ENCODE assay signal across 10 cellular contexts in the genomic region with DNA sequence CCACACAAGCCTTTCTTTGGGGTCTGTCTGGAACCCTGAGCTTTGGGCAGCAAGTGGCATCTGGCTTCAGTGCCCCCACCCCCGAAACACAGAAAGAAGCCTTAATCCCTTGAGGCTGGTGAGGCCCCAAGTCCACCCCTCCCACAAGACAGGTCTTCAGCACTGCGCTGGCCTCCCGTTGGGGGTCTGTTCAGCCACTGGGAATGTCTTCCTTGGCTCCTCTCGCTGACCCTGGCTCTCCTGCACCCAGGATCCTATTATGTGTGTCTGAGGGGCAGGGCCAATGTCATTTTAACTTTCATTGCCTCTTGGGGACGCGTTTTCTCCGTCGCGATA. TPM values are rescaled to one million over a fixed set of nuclear protein-coding genes. Genes with fewer than 3 reads are reported as not detected.
A peak's percentile ranks its signal among the peaks of the same experiment; 100 is the strongest.
DNase-seq lines count a peak whose midpoint lies in the region; ATAC-seq and TF ChIP-seq lines count a peak whose summit lies in the region.
"Had no signal": no experiment of that assay in that cellular context is flagged by ENCODE, and none has a peak within 500 bp of the region (broad histone marks: within the 10 kb centered on the region; RNA-seq: fewer than 3 reads in every experiment).

No MANE protein-coding gene starts in this region.

- peaks cover 35% of the 10 kb centered on the region for H3K4me1 Mint-ChIP-seq in activated T-cell treated with anti-CD3 and anti-CD28 coated beads, Interleukin-2, amount 50 U/mL, for 72 hours (ENCODE audit: low read depth)
- H3K4me1 Mint-ChIP-seq in memory B cell, result peaks cover 18% of the 10 kb centered on the region

- TF ChIP-seq POLR2A in tibial nerve (IDR thresholded peaks at IDR 0.05), result no peak

- peak overlapping the region; percentile 78 to 93 for H3K4me3 Mint-ChIP-seq in activated T-cell treated with anti-CD3 and anti-CD28 coated beads, Interleukin-2, amount 50 U/mL, for 72 hours
- peak overlapping the region; percentile 83 for H3K4me3 Mint-ChIP-seq in memory B cell

- no peak for TF ChIP-seq EP300 in tibial nerve (IDR thresholded peaks at IDR 0.05)

- no peak for DNase-seq in activated T-cell treated with anti-CD3 and anti-CD28 coated beads, Interleukin-2, amount 50 U/mL, for 72 hours
- no peak for DNase-seq in activated T-cell treated with anti-CD3 and anti-CD28 coated beads, Interleukin-2, amount 50 U/mL, for 48 hours
- DNase-seq in astrocyte of the cerebellum (ENCODE audit: low read depth) (no peak), memory B cell (ENCODE audit: low spot score in 2 of 2) (no peak), tibial nerve (ENCODE audit: low spot score in 2 of 2) (no peak), SW480 (ENCODE audit: low spot score) (no peak), NCI-H2029 (lab: John Stamatoyannopoulos, UW) (no peak)

- H3K27me3 ChIP-seq in tibial nerve, result no peaks in the 10 kb centered on the region

- H3K27me3 Mint-ChIP-seq in activated T-cell treated with anti-CD3 and anti-CD28 coated beads, Interleukin-2, amount 50 U/mL, for 72 hours (ENCODE audit: low read depth), result no peaks in the 10 kb centered on the region
- peaks cover 10% of the 10 kb centered on the region for H3K27me3 Mint-ChIP-seq in memory B cell

- ATAC-seq in activated T-cell treated with anti-CD3 and anti-CD28 coated beads, Interleukin-2, amount 50 U/mL, for 72 hours (replicated peaks in 1 of 2), result peak in 1 of 2 donors; percentile 18
- peak; percentile 36 for ATAC-seq in memory B cell (ENCODE audit: low read depth)
- ATAC-seq in GM18873 (IDR thresholded peaks at IDR 0.05; ENCODE audit: low FRiP score, unreplicated experiment), result no peak

- in situ Hi-C loops in astrocyte of the cerebellum (cut with HindIII; ENCODE audit: low sequenced_read_pairs), result no loop called here

- H3K27ac ChIP-seq in tibial nerve, result peak overlapping the region; percentile 42 to 81 (median 55)

- peak overlapping the region; percentile 42 for H3K4me3 ChIP-seq in astrocyte of the cerebellum (ENCODE audit: low read depth, low read length)
- peak overlapping the region; percentile 27 to 52 (median 36) for H3K4me3 ChIP-seq in tibial nerve

- no peak for TF ChIP-seq CTCF in astrocyte of the cerebellum (IDR thresholded peaks at IDR 0.05; ENCODE audit: low read depth, low read length, missing control alignments)
- TF ChIP-seq CTCF in tibial nerve (IDR thresholded peaks at IDR 0.05), result no peak

- H3K9me3 ChIP-seq in tibial nerve, result no peaks in the 10 kb centered on the region

- peak overlapping the region; percentile 32 for H3K27ac Mint-ChIP-seq in activated T-cell treated with anti-CD3 and anti-CD28 coated beads, Interleukin-2, amount 50 U/mL, for 72 hours
- peak overlapping the region; percentile 82 for H3K27ac Mint-ChIP-seq in memory B cell

- H3K9me3 Mint-ChIP-seq in activated T-cell treated with anti-CD3 and anti-CD28 coated beads, Interleukin-2, amount 50 U/mL, for 72 hours, result no peaks in the 10 kb centered on the region
- no peaks in the 10 kb centered on the region for H3K9me3 Mint-ChIP-seq in memory B cell

- peaks cover 2 to 10% of the 10 kb centered on the region in 2 donors for H3K36me3 Mint-ChIP-seq in activated T-cell treated with anti-CD3 and anti-CD28 coated beads, Interleukin-2, amount 50 U/mL, for 72 hours (ENCODE audit: insufficient read depth in 2 of 2)
- peaks cover 14% of the 10 kb centered on the region for H3K36me3 Mint-ChIP-seq in memory B cell

- peaks cover 0 to 31% (median 15%) of the 10 kb centered on the region in 4 donors for H3K4me1 ChIP-seq in tibial nerve

- peaks cover 0 to 25% (median 3%) of the 10 kb centered on the region in 3 donors for H3K36me3 ChIP-seq in tibial nerve

- WGBS in tibial nerve, 2 donors, result 23 to 25% methylated on average over 9 of the region's 9 CpGs

RNA-seq across cellular contexts. Expression of a gene that starts 26.9 kb away (rescaled TPM):
- total RNA-seq in activated T-cell treated with anti-CD3 and anti-CD28 coated beads, Interleukin-2, amount 50 U/mL, for 72 hours, result 10 to 100 TPM; 37.4 to 52.6 TPM
- 100 to 1,000 TPM; 136 to 261 (median 156) TPM for total RNA-seq in tibial nerve

RNA-seq across cellular contexts. Expression of a gene that starts 31.3 kb away (rescaled TPM):
- not detected for total RNA-seq in activated T-cell treated with anti-CD3 and anti-CD28 coated beads, Interleukin-2, amount 50 U/mL, for 72 hours
- under 1 TPM in 1 of 4 donors, not detected in 3; 0.21 TPM for total RNA-seq in tibial nerve
- total RNA-seq: activated CD8-positive, alpha-beta memory T cell treated with anti-CD3 and anti-CD28 coated beads for 36 hours; ureter had no signal

RNA-seq across cellular contexts. Expression of a gene that starts 52.9 kb away (rescaled TPM):
- 10 to 100 TPM in 1 of 2 donors, 1 to 10 TPM in 1; 5.7 to 12.6 TPM for total RNA-seq in activated T-cell treated with anti-CD3 and anti-CD28 coated beads, Interleukin-2, amount 50 U/mL, for 72 hours
- 10 to 100 TPM; 31.6 to 53.7 (median 33.5) TPM for total RNA-seq in tibial nerve
